In genomic region chr6:132213191-132213590, GRCh38 we compare ENCODE assay signal across 25 cellular contexts.
"Had no signal": no experiment of that assay in that cellular context is flagged by ENCODE, and none has a peak within 500 bp of the region (broad histone marks: within the 10 kb centered on the region; RNA-seq: fewer than 3 reads in every experiment).

No MANE protein-coding gene starts in this region.

- FAIRE-seq: endothelial cell of umbilical vein, frontal cortex, kidney had no signal

- H3K9me3 ChIP-seq: esophagus muscularis mucosa, gastroesophageal sphincter, left lung, lower lobe of right lung, mucosa of descending colon had no signal

- H3K4me2 ChIP-seq: hepatocyte had no signal

- H3K4me1 ChIP-seq: foreskin keratinocyte, gastroesophageal sphincter, left lung, lower lobe of right lung had no signal

- DNase-seq: dermis blood vessel endothelial cell; dorsolateral prefrontal cortex; effector CD4-positive, alpha-beta T cell; effector memory CD4-positive, alpha-beta T cell; foreskin keratinocyte; heart left ventricle; hypothalamus; immature natural killer cell; islet precursor cell; kidney; kidney glomerular epithelial cell; left colon; left lung; left ventricle myocardium superior; lower lobe of right lung; mesenchymal stem cell; mucosa of descending colon; naive B cell; naive thymus-derived CD8-positive, alpha-beta T cell had no signal

- ATAC-seq: foreskin keratinocyte; gastroesophageal sphincter; heart left ventricle; left colon; left lung; left ventricle myocardium superior; lower lobe of right lung; mucosa of descending colon; naive thymus-derived CD8-positive, alpha-beta T cell had no signal

- H2AFZ ChIP-seq: hepatocyte had no signal

- H3K4me3 ChIP-seq: coronary artery, dorsolateral prefrontal cortex, esophagus muscularis mucosa, gastroesophageal sphincter, heart left ventricle, hepatocyte, left lung, lower lobe of right lung, mucosa of descending colon had no signal

- H3K27ac ChIP-seq: coronary artery, dorsolateral prefrontal cortex, esophagus muscularis mucosa, foreskin keratinocyte, gastroesophageal sphincter, heart left ventricle, hepatocyte, left lung, lower lobe of right lung had no signal

- H3K36me3 ChIP-seq: esophagus muscularis mucosa, gastroesophageal sphincter, heart left ventricle, left lung, lower lobe of right lung had no signal

- H3K79me2 ChIP-seq: hepatocyte had no signal

- H3K27me3 ChIP-seq: esophagus muscularis mucosa, foreskin keratinocyte, gastroesophageal sphincter, heart left ventricle, hepatocyte, left lung had no signal
